ENCODE assay signal across 13 cellular contexts in genomic region chr3:130138992-130139391, GRCh38. TPM values are rescaled to one million over a fixed set of nuclear protein-coding genes. Genes with fewer than 3 reads are reported as not detected.
"Had no signal": no experiment of that assay in that cellular context is flagged by ENCODE, and none has a peak within 500 bp of the region (broad histone marks: within the 10 kb centered on the region; RNA-seq: fewer than 3 reads in every experiment).

No MANE protein-coding gene starts in this region.

RNA-seq across cellular contexts. Expression of gene ALG1L2, which starts 57.4 kb away (rescaled TPM):
- total RNA-seq: hepatocyte, kidney epithelial cell, left ventricle myocardium inferior, left ventricle myocardium superior, liver, lower leg skin, lung microvascular endothelial cell, mononuclear cell, myocyte had no signal
- polyA plus RNA-seq: keratinocyte; liver; lung; mammary epithelial cell; naive thymus-derived CD4-positive, alpha-beta T cell had no signal
